1 cellular context compared by ENCODE assay signal in the genomic region with DNA sequence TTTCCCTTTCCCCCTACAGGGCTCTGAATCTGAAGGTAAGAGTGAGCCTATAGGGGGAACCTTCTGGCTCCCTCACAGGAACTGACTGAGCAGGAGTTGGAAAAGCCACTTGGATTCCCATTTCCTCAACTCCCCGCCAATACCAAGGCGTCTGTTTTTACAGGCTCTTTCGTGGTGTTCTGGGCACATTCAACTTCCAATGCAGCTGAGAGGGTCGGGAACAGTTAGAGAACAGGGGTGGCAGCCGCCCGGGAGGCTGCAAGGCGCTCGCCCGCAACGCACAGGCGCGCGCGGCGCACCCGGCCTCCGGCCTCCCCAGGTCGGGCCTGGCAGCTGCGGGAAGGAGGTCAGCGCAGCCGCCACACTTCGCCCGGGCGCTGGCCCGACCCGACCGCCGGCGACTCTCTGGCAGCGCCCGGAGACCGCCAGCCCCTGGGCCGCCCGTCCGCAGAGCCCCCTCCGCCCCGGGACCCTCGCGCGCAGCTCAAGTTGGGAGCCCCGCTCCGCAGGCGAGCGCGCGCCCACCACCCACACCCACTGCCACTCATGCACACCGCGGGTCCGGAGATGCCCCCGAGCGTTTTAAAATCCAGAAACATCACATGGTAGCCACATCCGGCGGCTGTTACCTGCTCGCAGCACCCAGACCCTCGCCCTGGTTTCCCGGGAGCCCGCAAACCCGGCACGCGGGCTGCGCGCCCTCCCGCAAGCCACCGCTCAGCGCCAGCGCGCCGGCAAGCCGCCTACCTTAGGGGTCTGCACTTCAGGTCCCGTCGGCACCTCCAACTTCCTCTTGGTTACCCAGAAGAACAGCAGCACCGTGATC.
TF ChIP-seq lines count a peak whose summit lies in the region.

No MANE protein-coding gene starts in this region.

TF ChIP-seq in IMR-90, 13 proteins besides CTCF, POLR2A, EP300 and RAD21 (continued from another document):
- TF ChIP-seq, protein P1, sequence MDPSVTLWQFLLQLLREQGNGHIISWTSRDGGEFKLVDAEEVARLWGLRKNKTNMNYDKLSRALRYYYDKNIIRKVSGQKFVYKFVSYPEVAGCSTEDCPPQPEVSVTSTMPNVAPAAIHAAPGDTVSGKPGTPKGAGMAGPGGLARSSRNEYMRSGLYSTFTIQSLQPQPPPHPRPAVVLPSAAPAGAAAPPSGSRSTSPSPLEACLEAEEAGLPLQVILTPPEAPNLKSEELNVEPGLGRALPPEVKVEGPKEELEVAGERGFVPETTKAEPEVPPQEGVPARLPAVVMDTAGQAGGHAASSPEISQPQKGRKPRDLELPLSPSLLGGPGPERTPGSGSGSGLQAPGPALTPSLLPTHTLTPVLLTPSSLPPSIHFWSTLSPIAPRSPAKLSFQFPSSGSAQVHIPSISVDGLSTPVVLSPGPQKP (IDR thresholded peaks at IDR 0.05; ENCODE audit: borderline replicate concordance, low read depth, low read length) = no peak
- TF ChIP-seq FOS (IDR thresholded peaks at IDR 0.05; ENCODE audit: low read depth, low read length) (no peak), CHD1 (IDR thresholded peaks at IDR 0.05; ENCODE audit: low read depth, low read length) (no peak), BHLHE40 (IDR thresholded peaks at IDR 0.05; ENCODE audit: low read depth, low read length) (no peak), RCOR1 (IDR thresholded peaks at IDR 0.05; ENCODE audit: insufficient replicate concordance, low read length) (no peak), MAFK (IDR thresholded peaks at IDR 0.05; ENCODE audit: low read depth, low read length) (no peak), CEBPB (IDR thresholded peaks at IDR 0.05; ENCODE audit: low read depth, low read length) (no peak), MAZ (IDR thresholded peaks at IDR 0.05; ENCODE audit: borderline replicate concordance, low read depth, low read length) (no peak), SMC3 (IDR thresholded peaks at IDR 0.05; ENCODE audit: low read depth, low read length) (no peak), MXI1 (IDR thresholded peaks at IDR 0.05; ENCODE audit: borderline replicate concordance, low read depth, low read length) (no peak), RFX5 (IDR thresholded peaks at IDR 0.05; ENCODE audit: low read depth, low read length) (no peak)
- TF ChIP-seq, protein P2, sequence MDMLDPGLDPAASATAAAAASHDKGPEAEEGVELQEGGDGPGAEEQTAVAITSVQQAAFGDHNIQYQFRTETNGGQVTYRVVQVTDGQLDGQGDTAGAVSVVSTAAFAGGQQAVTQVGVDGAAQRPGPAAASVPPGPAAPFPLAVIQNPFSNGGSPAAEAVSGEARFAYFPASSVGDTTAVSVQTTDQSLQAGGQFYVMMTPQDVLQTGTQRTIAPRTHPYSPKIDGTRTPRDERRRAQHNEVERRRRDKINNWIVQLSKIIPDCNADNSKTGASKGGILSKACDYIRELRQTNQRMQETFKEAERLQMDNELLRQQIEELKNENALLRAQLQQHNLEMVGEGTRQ (IDR thresholded peaks at IDR 0.05; ENCODE audit: low read depth, low read length) = no peak
